Comparison of ENCODE assay signal across 10 cellular contexts in the genomic region with DNA sequence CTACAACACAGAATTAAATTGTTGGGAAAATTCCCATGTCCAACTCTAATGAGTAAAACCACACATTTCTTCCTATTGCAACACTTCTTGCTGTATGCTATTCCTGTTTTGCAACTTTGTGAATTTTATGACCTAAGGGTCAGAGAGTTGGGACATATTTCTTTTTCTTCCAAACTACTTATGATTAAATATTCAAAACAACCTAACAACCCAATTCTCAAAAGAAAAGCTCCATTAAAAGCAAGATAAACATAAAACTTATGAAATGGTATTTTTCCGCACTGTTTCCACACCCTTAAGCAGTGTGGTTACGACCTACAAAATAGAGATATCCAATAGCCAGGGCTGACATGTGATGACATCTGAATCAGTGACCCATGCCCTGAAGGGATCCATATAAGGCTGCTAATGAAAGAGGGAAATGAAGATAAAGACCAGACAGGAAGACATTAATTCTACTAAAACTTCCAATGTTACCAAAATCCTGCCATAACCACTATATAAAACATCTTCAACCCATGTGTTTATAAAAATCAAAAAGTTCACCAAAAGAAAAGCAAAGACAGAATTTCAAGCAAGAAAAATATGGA. TPM values are rescaled to one million over a fixed set of nuclear protein-coding genes. Genes with fewer than 3 reads are reported as not detected.
DNase-seq lines count a peak whose midpoint lies in the region; ATAC-seq and TF ChIP-seq lines count a peak whose summit lies in the region.
"Had no signal": no experiment of that assay in that cellular context is flagged by ENCODE, and none has a peak within 500 bp of the region (broad histone marks: within the 10 kb centered on the region; RNA-seq: fewer than 3 reads in every experiment).

No MANE protein-coding gene starts in this region.

- H3K9me2 ChIP-seq in GM23248 (ENCODE audit: insufficient read depth): no peaks in the 10 kb centered on the region

- WGBS in GM23248 (ENCODE audit: low coverage in 1 of 2, low lambda C conversion rate in 2 of 2, missing lambda C conversion rate in 2 of 2), 2 experiments: 48 to 52% methylated on average over 2 of the region's 2 CpGs

- ATAC-seq in foreskin keratinocyte: no peak
- peak; percentile 56 to 64 for ATAC-seq in gastrocnemius medialis
- no peak for ATAC-seq in HG03520 (IDR thresholded peaks at IDR 0.05; ENCODE audit: unreplicated experiment)

- 0 out of 2 replicates have a peak, but pooled peaks cover 18% of the 10 kb centered on the region for H3F3A ChIP-seq in GM23248 (ENCODE audit: insufficient read depth)

- H3K79me2 ChIP-seq in GM23248 (ENCODE audit: insufficient read depth): no peaks in the 10 kb centered on the region
- H3K79me2 ChIP-seq in osteoblast (ENCODE audit: insufficient read depth, low read length): peaks cover 2% of the 10 kb centered on the region

- H3K4me1 ChIP-seq in GM23248 (ENCODE audit: insufficient read depth) (peaks cover 11% of the 10 kb centered on the region), foreskin keratinocyte (peaks cover 4% of the 10 kb centered on the region), gastrocnemius medialis (no peaks in the 10 kb centered on the region), osteoblast (ENCODE audit: insufficient read depth, low read length) (peaks cover 4% of the 10 kb centered on the region)

- H4K20me1 ChIP-seq in GM23248 (ENCODE audit: insufficient read depth): peaks cover 4% of the 10 kb centered on the region; the same call in 1 of the 2 replicates
- H4K20me1 ChIP-seq in osteoblast (ENCODE audit: insufficient read depth, low read length): peaks cover 6% of the 10 kb centered on the region

- H3K4me2 ChIP-seq in GM23248 (ENCODE audit: unreplicated experiment) (peak overlapping the region; percentile 14), osteoblast (ENCODE audit: insufficient read depth, low read length) (no peak overlapping the region)

- TF ChIP-seq POLR2A in gastrocnemius medialis (IDR thresholded peaks at IDR 0.05): no peak

- in situ Hi-C loops in GM23248 (cut with MboI) (no loop called here), gastrocnemius medialis (cut with MboI; ENCODE audit: low sequenced_read_pairs in 4 of 4) (no loop called here)

- H3K36me3 ChIP-seq in GM23248 (ENCODE audit: low read depth) (0 out of 2 replicates have a peak, but pooled peaks cover 4% of the 10 kb centered on the region), gastrocnemius medialis (no peaks in the 10 kb centered on the region), osteoblast (ENCODE audit: insufficient read depth, low read length) (no peaks in the 10 kb centered on the region)

- H2AFZ ChIP-seq in GM23248 (no peak overlapping the region), osteoblast (ENCODE audit: low read length) (no peak overlapping the region)

- POLR2A ChIA-PET in RWPE1 (lab: Yijun Ruan, JAX; ENCODE audit: low non-redundant PET): no interaction called here

- H3K4me3 ChIP-seq in GM23248 (no peak overlapping the region), gastrocnemius medialis (no peak overlapping the region), osteoblast (ENCODE audit: insufficient read depth, low read length) (no peak overlapping the region)

- H3K27ac ChIP-seq in GM23248: peak overlapping the region; percentile 18; the same call in 1 of the 2 replicates
- H3K27ac ChIP-seq in RWPE1: no peak overlapping the region
- no peak overlapping the region for H3K27ac ChIP-seq in foreskin keratinocyte
- H3K27ac ChIP-seq in gastrocnemius medialis: peak overlapping the region in 2 of 4 donors; percentile 48 to 50
- no peak overlapping the region for H3K27ac ChIP-seq in osteoblast (ENCODE audit: low read depth, low read length)
- H3K27ac ChIP-seq: VCaP had no signal

- H3K9me3 ChIP-seq in GM23248 (ENCODE audit: low read depth) (no peaks in the 10 kb centered on the region), gastrocnemius medialis (no peaks in the 10 kb centered on the region), osteoblast (ENCODE audit: low read depth, low read length) (no peaks in the 10 kb centered on the region)

- TF ChIP-seq CTCF in RWPE1 (conservative IDR thresholded peaks at IDR 0.05; ENCODE audit: low read depth) (no peak), foreskin keratinocyte (conservative IDR thresholded peaks at IDR 0.05) (no peak), gastrocnemius medialis (IDR thresholded peaks at IDR 0.05 in 4 of 5, conservative IDR thresholded peaks at IDR 0.05 in 1 of 5) (no peak), osteoblast (IDR thresholded peaks at IDR 0.05; ENCODE audit: extremely low read depth, low read depth, low read length) (no peak)

- no peak overlapping the region for H3K9ac ChIP-seq in GM23248

- no peaks in the 10 kb centered on the region for H3K27me3 ChIP-seq in GM23248 (replicated peaks; ENCODE audit: insufficient read depth)
- no peaks in the 10 kb centered on the region for H3K27me3 ChIP-seq in foreskin keratinocyte
- no peaks in the 10 kb centered on the region for H3K27me3 ChIP-seq in gastrocnemius medialis
- no peaks in the 10 kb centered on the region for H3K27me3 ChIP-seq in osteoblast (ENCODE audit: insufficient read depth, low read length)

- DNase-seq in GM23248 (peak; percentile 67), RWPE1 (ENCODE audit: low spot score) (peak; percentile 51), foreskin keratinocyte (peak; percentile 38 to 61), gastrocnemius medialis (no peak), osteoblast (ENCODE audit: insufficient read length, low spot score, missing footprints) (no peak), COR-L47 (lab: John Stamatoyannopoulos, UW) (no peak), activated T-cell treated with anti-CD3 and anti-CD28 coated beads for 4 hours (no peak)
- DNase-seq: activated naive CD4-positive, alpha-beta T cell treated with anti-CD3 and anti-CD28 coated beads, Interleukin-2, amount 50 U/mL, for 16 hours had no signal

- CTCF ChIA-PET in RWPE1 (lab: Yijun Ruan, JAX): interaction anchor here (0.6 kb wide), 1 partner anchor 271 kb away, joined by 4 read pairs; no protein-coding TSS in a partner anchor

- intact Hi-C loops in gastrocnemius medialis (cut with DNase I; ENCODE audit: low total_unique reads): no loop called here

RNA-seq across cellular contexts. Expression of a gene that starts 45.6 kb away (rescaled TPM):
- total RNA-seq in GM23248 (2014; rRNA removed; shearing (Covaris generic)): 17.6 and 28.8 TPM in 2 replicates
- polyA plus RNA-seq in GM23248 (2016; fragmentation: Nextera tagmentation; extraction: Ambion mirVana): 3.6 and 5.2 TPM in 2 replicates
- 14.1 and 15.0 TPM in 2 replicates for total RNA-seq in foreskin keratinocyte
- polyA plus RNA-seq in foreskin keratinocyte: 5.2 and 5.8 TPM in 2 replicates
- total RNA-seq in gastrocnemius medialis: 1 to 10 TPM; 2.5 to 4.1 (median 3.0) TPM
- 37.3 and 46.0 TPM in 2 replicates for total RNA-seq in osteoblast

Comparison
In these comparisons a context has a peak if more than half of its experiments do, and no peak if none do; other contexts are left out.
1. DNase-seq: peak in GM23248 (single experiment), RWPE1 (single experiment) and foreskin keratinocyte (2 of 2); none in gastrocnemius medialis (0 of 2), osteoblast (single experiment), COR-L47 (single experiment) and activated T-cell treated with anti-CD3 and anti-CD28 coated beads for 4 hours (single experiment).
2. ATAC-seq: peak in gastrocnemius medialis (2 of 2); none in foreskin keratinocyte (single experiment) and HG03520 (single experiment).